Comparison of ENCODE assay signal across 1 cellular context in the genomic region with DNA sequence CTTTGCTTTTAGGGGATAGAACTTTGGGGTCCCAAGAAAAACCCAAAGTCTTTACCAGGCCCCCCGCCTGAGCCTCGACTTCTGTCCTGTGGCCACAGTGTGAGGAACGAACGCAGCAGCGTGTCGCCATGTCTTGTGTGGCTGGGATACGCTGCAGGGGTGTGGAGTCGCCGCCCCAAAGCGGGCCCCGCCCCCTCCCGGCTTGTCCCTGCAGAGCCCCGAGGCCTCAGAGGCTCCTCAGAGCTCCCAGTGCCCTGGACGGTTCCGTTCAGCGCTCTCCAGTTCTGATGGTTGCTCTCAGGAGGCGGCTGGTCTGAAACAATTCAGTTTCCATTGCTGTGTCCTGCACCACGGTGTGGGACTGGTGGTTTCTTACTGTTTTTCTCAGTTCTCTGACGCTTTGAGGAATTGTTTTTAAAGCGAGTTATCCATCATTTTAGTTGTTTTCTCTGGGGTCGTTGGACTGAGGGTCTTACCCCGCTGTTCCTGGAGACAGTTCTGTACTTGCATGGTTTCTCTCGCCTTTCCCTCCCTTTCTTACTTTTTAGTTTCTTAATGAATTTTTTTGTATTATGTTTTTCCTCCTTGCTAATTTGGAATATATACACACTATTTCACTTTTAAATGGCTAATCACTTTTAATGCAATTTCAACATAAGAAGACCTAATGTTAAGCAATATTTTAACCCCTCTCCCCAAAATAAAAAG.
TF ChIP-seq lines count a peak whose summit lies in the region.

No MANE protein-coding gene starts in this region.

TF ChIP-seq in HepG2, 621 proteins besides CTCF, POLR2A, EP300 and RAD21 (continued from another document and continues in another):
- TF ChIP-seq, protein P1, sequence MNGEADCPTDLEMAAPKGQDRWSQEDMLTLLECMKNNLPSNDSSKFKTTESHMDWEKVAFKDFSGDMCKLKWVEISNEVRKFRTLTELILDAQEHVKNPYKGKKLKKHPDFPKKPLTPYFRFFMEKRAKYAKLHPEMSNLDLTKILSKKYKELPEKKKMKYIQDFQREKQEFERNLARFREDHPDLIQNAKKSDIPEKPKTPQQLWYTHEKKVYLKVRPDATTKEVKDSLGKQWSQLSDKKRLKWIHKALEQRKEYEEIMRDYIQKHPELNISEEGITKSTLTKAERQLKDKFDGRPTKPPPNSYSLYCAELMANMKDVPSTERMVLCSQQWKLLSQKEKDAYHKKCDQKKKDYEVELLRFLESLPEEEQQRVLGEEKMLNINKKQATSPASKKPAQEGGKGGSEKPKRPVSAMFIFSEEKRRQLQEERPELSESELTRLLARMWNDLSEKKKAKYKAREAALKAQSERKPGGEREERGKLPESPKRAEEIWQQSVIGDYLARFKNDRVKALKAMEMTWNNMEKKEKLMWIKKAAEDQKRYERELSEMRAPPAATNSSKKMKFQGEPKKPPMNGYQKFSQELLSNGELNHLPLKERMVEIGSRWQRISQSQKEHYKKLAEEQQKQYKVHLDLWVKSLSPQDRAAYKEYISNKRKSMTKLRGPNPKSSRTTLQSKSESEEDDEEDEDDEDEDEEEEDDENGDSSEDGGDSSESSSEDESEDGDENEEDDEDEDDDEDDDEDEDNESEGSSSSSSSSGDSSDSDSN (CRISPR knock-in tag; IDR thresholded peaks at IDR 0.05): no peak; the same call in 1 of the 2 replicates
- peak; percentile 21; the same call in 1 of the 2 replicates for TF ChIP-seq ZC3H13 (CRISPR knock-in tag; IDR thresholded peaks at IDR 0.05)
- TF ChIP-seq ZNF224 (CRISPR knock-in tag; IDR thresholded peaks at IDR 0.05): no peak
- TF ChIP-seq HDAC2 (CRISPR knock-in tag; IDR thresholded peaks at IDR 0.05): 0 out of 2 replicates have a peak, but pooled peaks have one; percentile 29
- peak; percentile 70 for TF ChIP-seq POLR2AphosphoS5 (IDR thresholded peaks at IDR 0.05; ENCODE audit: low read depth, low read length)
- TF ChIP-seq GATAD2A (CRISPR knock-in tag; IDR thresholded peaks at IDR 0.05): peak; percentile 43; the same call in 1 of the 2 replicates
- peak; percentile 86 for TF ChIP-seq ZNF326 (CRISPR knock-in tag; IDR thresholded peaks at IDR 0.05; ENCODE audit: borderline replicate concordance)
- TF ChIP-seq, protein P2, sequence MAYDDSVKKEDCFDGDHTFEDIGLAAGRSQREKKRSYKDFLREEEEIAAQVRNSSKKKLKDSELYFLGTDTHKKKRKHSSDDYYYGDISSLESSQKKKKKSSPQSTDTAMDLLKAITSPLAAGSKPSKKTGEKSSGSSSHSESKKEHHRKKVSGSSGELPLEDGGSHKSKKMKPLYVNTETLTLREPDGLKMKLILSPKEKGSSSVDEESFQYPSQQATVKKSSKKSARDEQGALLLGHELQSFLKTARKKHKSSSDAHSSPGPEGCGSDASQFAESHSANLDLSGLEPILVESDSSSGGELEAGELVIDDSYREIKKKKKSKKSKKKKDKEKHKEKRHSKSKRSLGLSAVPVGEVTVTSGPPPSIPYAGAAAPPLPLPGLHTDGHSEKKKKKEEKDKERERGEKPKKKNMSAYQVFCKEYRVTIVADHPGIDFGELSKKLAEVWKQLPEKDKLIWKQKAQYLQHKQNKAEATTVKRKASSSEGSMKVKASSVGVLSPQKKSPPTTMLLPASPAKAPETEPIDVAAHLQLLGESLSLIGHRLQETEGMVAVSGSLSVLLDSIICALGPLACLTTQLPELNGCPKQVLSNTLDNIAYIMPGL (CRISPR knock-in tag; IDR thresholded peaks at IDR 0.05; ENCODE audit: borderline replicate concordance in 1 of 2, low read depth in 1 of 2): 0 out of 4 replicates have a peak, but pooled peaks of 1 of the 2 experiments have one; percentile 28
- no peak for TF ChIP-seq ZNF382 (CRISPR knock-in tag; IDR thresholded peaks at IDR 0.05; ENCODE audit: borderline replicate concordance)
- TF ChIP-seq ZNF615 (CRISPR knock-in tag; IDR thresholded peaks at IDR 0.05; ENCODE audit: borderline replicate concordance): no peak
- 0 out of 2 replicates have a peak, but pooled peaks have one; percentile 15 for TF ChIP-seq FOXA3 (CRISPR knock-in tag; IDR thresholded peaks at IDR 0.05)
- peak; percentile 78; the same call in 1 of the 2 replicates for TF ChIP-seq REPIN1 (CRISPR knock-in tag; IDR thresholded peaks at IDR 0.05; ENCODE audit: borderline replicate concordance, low read depth)
- TF ChIP-seq MAFF (IDR thresholded peaks at IDR 0.05; ENCODE audit: low read depth, low read length): no peak
- no peak; the same call in 1 of the 2 replicates for TF ChIP-seq ZNF501 (CRISPR knock-in tag; IDR thresholded peaks at IDR 0.05)
- 0 out of 2 replicates have a peak, but pooled peaks have one; percentile 21 for TF ChIP-seq ZNF331 (CRISPR knock-in tag; IDR thresholded peaks at IDR 0.05)
- TF ChIP-seq ZBTB7B (CRISPR knock-in tag; IDR thresholded peaks at IDR 0.05): peak; percentile 34; the same call in 1 of the 2 replicates
- 0 out of 2 replicates have a peak, but pooled peaks have one; percentile 36 for TF ChIP-seq ZSCAN9 (CRISPR knock-in tag; IDR thresholded peaks at IDR 0.05; ENCODE audit: borderline replicate concordance)
- TF ChIP-seq ZNF607 (CRISPR knock-in tag; IDR thresholded peaks at IDR 0.05; ENCODE audit: borderline replicate concordance): peak; percentile 60; the same call in 1 of the 2 replicates
- no peak for TF ChIP-seq MEIS1 (CRISPR knock-in tag; IDR thresholded peaks at IDR 0.05; ENCODE audit: borderline replicate concordance)
- no peak for TF ChIP-seq ZFP36 (IDR thresholded peaks at IDR 0.05; ENCODE audit: borderline replicate concordance, low read depth, low read length, partially characterized antibody)
- peak; percentile 93 for TF ChIP-seq AKAP8 (CRISPR knock-in tag; IDR thresholded peaks at IDR 0.05)
- TF ChIP-seq, protein P3, sequence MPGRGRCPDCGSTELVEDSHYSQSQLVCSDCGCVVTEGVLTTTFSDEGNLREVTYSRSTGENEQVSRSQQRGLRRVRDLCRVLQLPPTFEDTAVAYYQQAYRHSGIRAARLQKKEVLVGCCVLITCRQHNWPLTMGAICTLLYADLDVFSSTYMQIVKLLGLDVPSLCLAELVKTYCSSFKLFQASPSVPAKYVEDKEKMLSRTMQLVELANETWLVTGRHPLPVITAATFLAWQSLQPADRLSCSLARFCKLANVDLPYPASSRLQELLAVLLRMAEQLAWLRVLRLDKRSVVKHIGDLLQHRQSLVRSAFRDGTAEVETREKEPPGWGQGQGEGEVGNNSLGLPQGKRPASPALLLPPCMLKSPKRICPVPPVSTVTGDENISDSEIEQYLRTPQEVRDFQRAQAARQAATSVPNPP (CRISPR knock-in tag; IDR thresholded peaks at IDR 0.05): 0 out of 2 replicates have a peak, but pooled peaks have one; percentile 38
- TF ChIP-seq ISL2 (CRISPR knock-in tag; IDR thresholded peaks at IDR 0.05): no peak
- peak; percentile 39; the same call in 1 of the 2 replicates for TF ChIP-seq ZFX (CRISPR knock-in tag; IDR thresholded peaks at IDR 0.05; ENCODE audit: low read depth)
- TF ChIP-seq SOX6 (IDR thresholded peaks at IDR 0.05): no peak
- peak; percentile 60 for TF ChIP-seq SOX6 (CRISPR knock-in tag; IDR thresholded peaks at IDR 0.05)
- TF ChIP-seq, protein P4, sequence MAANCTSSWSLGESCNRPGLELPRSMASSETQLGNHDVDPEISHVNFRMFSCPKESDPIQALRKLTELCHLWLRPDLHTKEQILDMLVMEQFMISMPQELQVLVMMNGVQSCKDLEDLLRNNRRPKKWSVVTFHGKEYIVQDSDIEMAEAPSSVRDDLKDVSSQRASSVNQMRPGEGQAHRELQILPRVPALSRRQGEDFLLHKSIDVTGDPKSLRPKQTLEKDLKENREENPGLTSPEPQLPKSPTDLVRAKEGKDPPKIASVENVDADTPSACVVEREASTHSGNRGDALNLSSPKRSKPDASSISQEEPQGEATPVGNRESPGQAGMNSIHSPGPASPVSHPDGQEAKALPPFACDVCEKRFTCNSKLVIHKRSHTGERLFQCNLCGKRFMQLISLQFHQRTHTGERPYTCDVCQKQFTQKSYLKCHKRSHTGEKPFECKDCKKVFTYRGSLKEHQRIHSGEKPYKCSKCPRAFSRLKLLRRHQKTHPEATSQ (CRISPR knock-in tag; IDR thresholded peaks at IDR 0.05; ENCODE audit: borderline replicate concordance): 0 out of 2 replicates have a peak, but pooled peaks have one; percentile 43
- 0 out of 2 replicates have a peak, but pooled peaks have one; percentile 15 for TF ChIP-seq STAG1 (CRISPR knock-in tag; IDR thresholded peaks at IDR 0.05)
- TF ChIP-seq HNF4G (IDR thresholded peaks at IDR 0.05; ENCODE audit: borderline replicate concordance, low read depth, low read length): no peak
- 0 out of 2 replicates have a peak, but pooled peaks have one; percentile 32 for TF ChIP-seq HNF4G (CRISPR knock-in tag; IDR thresholded peaks at IDR 0.05; ENCODE audit: borderline replicate concordance, low read depth)
- no peak for TF ChIP-seq ZNF782 (CRISPR knock-in tag; IDR thresholded peaks at IDR 0.05; ENCODE audit: borderline replicate concordance)
- no peak for TF ChIP-seq MATR3 (CRISPR knock-in tag; IDR thresholded peaks at IDR 0.05)
- TF ChIP-seq ZNF781 (CRISPR knock-in tag; IDR thresholded peaks at IDR 0.05; ENCODE audit: borderline replicate concordance, not compliant biosample characterization): peak; percentile 24
- TF ChIP-seq ZNF878 (CRISPR knock-in tag; IDR thresholded peaks at IDR 0.05): no peak
- TF ChIP-seq, protein P5, sequence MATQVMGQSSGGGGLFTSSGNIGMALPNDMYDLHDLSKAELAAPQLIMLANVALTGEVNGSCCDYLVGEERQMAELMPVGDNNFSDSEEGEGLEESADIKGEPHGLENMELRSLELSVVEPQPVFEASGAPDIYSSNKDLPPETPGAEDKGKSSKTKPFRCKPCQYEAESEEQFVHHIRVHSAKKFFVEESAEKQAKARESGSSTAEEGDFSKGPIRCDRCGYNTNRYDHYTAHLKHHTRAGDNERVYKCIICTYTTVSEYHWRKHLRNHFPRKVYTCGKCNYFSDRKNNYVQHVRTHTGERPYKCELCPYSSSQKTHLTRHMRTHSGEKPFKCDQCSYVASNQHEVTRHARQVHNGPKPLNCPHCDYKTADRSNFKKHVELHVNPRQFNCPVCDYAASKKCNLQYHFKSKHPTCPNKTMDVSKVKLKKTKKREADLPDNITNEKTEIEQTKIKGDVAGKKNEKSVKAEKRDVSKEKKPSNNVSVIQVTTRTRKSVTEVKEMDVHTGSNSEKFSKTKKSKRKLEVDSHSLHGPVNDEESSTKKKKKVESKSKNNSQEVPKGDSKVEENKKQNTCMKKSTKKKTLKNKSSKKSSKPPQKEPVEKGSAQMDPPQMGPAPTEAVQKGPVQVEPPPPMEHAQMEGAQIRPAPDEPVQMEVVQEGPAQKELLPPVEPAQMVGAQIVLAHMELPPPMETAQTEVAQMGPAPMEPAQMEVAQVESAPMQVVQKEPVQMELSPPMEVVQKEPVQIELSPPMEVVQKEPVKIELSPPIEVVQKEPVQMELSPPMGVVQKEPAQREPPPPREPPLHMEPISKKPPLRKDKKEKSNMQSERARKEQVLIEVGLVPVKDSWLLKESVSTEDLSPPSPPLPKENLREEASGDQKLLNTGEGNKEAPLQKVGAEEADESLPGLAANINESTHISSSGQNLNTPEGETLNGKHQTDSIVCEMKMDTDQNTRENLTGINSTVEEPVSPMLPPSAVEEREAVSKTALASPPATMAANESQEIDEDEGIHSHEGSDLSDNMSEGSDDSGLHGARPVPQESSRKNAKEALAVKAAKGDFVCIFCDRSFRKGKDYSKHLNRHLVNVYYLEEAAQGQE (IDR thresholded peaks at IDR 0.05; ENCODE audit: borderline replicate concordance in 1 of 2, low read depth in 1 of 2, low read length in 2 of 2): peak in 1 of 2 experiments; percentile 31; a peak in 1 of 4 replicates
- TF ChIP-seq HNRNPH1 (optimal IDR thresholded peaks at IDR 0.05; ENCODE audit: low read depth, low read length): peak; percentile 55
- peak; percentile 52; the same call in 1 of the 2 replicates for TF ChIP-seq SPEN (CRISPR knock-in tag; IDR thresholded peaks at IDR 0.05; ENCODE audit: low read depth)
- TF ChIP-seq, protein P6, sequence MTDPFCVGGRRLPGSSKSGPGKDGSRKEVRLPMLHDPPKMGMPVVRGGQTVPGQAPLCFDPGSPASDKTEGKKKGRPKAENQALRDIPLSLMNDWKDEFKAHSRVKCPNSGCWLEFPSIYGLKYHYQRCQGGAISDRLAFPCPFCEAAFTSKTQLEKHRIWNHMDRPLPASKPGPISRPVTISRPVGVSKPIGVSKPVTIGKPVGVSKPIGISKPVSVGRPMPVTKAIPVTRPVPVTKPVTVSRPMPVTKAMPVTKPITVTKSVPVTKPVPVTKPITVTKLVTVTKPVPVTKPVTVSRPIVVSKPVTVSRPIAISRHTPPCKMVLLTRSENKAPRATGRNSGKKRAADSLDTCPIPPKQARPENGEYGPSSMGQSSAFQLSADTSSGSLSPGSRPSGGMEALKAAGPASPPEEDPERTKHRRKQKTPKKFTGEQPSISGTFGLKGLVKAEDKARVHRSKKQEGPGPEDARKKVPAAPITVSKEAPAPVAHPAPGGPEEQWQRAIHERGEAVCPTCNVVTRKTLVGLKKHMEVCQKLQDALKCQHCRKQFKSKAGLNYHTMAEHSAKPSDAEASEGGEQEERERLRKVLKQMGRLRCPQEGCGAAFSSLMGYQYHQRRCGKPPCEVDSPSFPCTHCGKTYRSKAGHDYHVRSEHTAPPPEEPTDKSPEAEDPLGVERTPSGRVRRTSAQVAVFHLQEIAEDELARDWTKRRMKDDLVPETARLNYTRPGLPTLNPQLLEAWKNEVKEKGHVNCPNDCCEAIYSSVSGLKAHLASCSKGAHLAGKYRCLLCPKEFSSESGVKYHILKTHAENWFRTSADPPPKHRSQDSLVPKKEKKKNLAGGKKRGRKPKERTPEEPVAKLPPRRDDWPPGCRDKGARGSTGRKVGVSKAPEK (CRISPR knock-in tag; IDR thresholded peaks at IDR 0.05; ENCODE audit: borderline replicate concordance): 0 out of 2 replicates have a peak, but pooled peaks have one; percentile 31
- TF ChIP-seq, protein P7, sequence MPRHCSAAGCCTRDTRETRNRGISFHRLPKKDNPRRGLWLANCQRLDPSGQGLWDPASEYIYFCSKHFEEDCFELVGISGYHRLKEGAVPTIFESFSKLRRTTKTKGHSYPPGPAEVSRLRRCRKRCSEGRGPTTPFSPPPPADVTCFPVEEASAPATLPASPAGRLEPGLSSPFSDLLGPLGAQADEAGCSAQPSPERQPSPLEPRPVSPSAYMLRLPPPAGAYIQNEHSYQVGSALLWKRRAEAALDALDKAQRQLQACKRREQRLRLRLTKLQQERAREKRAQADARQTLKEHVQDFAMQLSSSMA (CRISPR knock-in tag; IDR thresholded peaks at IDR 0.05): peak; percentile 82; the same call in 1 of the 2 replicates
- TF ChIP-seq, protein P8, sequence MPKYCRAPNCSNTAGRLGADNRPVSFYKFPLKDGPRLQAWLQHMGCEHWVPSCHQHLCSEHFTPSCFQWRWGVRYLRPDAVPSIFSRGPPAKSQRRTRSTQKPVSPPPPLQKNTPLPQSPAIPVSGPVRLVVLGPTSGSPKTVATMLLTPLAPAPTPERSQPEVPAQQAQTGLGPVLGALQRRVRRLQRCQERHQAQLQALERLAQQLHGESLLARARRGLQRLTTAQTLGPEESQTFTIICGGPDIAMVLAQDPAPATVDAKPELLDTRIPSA (CRISPR knock-in tag; IDR thresholded peaks at IDR 0.05; ENCODE audit: borderline replicate concordance): no peak; the same call in 1 of the 2 replicates
- no peak for TF ChIP-seq THYN1 (CRISPR knock-in tag; IDR thresholded peaks at IDR 0.05; ENCODE audit: borderline replicate concordance, low read depth)
- no peak for TF ChIP-seq HCFC1 (IDR thresholded peaks at IDR 0.05; ENCODE audit: low read depth, low read length)
- peak; percentile 44; the same call in 1 of the 2 replicates for TF ChIP-seq ERF (CRISPR knock-in tag; IDR thresholded peaks at IDR 0.05)
- 0 out of 2 replicates have a peak, but pooled peaks have one; percentile 38 for TF ChIP-seq RBFOX2 (IDR thresholded peaks at IDR 0.05; ENCODE audit: low read depth, low read length)
- no peak for TF ChIP-seq IKZF1 (IDR thresholded peaks at IDR 0.05)
- TF ChIP-seq BCL6 (CRISPR knock-in tag; IDR thresholded peaks at IDR 0.05): peak; percentile 36; the same call in 1 of the 2 replicates
- peak; percentile 64; the same call in 1 of the 2 replicates for TF ChIP-seq SP5 (CRISPR knock-in tag; IDR thresholded peaks at IDR 0.05; ENCODE audit: borderline replicate concordance, low read depth)
- 0 out of 2 replicates have a peak, but pooled peaks have one; percentile 61 for TF ChIP-seq ZNF761 (CRISPR knock-in tag; conservative IDR thresholded peaks at IDR 0.05)
